ENCODE assay signal across 9 cellular contexts in the genomic region with DNA sequence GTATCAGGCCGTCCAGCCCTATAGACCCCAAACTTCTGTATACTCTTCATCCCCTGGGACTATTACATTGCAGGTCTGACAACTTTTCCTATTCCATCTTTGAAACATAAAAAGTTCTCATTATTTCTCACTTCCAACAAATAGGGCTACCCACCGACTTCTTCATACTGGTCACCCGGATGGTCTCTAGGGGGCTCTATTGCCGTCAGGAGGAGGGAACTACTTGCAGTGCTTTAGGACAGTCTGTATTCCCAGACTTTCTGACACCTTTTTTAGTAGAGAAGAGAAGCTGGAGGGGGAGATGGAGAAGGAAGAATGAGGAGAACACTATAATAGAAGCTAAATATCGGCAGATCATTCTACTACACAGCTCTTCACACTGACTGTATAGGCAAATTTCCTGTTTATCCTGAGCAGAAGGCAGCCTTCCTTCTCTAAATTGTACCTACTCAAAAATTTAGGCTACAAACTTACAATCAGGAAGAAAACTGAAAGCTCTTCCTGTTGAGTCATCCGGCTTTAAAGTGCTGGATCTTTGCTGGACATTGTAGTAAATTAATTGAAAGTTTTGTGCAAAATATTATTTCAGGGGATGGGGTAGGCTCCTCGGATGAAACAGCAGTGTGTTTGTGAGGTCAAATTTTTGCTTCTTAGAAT. TPM values are rescaled to one million over a fixed set of nuclear protein-coding genes. Genes with fewer than 3 reads are reported as not detected.
A peak's percentile ranks its signal among the peaks of the same experiment; 100 is the strongest.
DNase-seq lines count a peak whose midpoint lies in the region; ATAC-seq and TF ChIP-seq lines count a peak whose summit lies in the region.
"Had no signal": no experiment of that assay in that cellular context is flagged by ENCODE, and none has a peak within 500 bp of the region (broad histone marks: within the 10 kb centered on the region; RNA-seq: fewer than 3 reads in every experiment).

No MANE protein-coding gene starts in this region.

- H3K27ac Mint-ChIP-seq in stimulated activated naive CD8-positive, alpha-beta T cell treated with anti-CD3 and anti-CD28 coated beads, Interleukin-15, Interleukin-2, amounts not matched to agents 100 ng/mL and 50 ng/mL, for 24 hours = peak overlapping the region; percentile 93
- peak overlapping the region; percentile 89 for H3K27ac Mint-ChIP-seq in activated naive CD8-positive, alpha-beta T cell

- no peak for ATAC-seq in stimulated activated naive CD8-positive, alpha-beta T cell treated with anti-CD3 and anti-CD28 coated beads, Interleukin-15, Interleukin-2, amounts not matched to agents 100 U/mL and 50 U/mL, for 24 hours
- ATAC-seq in GM18505 (IDR thresholded peaks at IDR 0.05; ENCODE audit: unreplicated experiment) (no peak), HG02610 (IDR thresholded peaks at IDR 0.05; ENCODE audit: unreplicated experiment) (no peak)

- H3K4me1 Mint-ChIP-seq in stimulated activated naive CD8-positive, alpha-beta T cell treated with anti-CD3 and anti-CD28 coated beads, Interleukin-15, Interleukin-2, amounts not matched to agents 100 ng/mL and 50 ng/mL, for 24 hours (ENCODE audit: low read depth) = peaks cover 96% of the 10 kb centered on the region
- peaks cover 82% of the 10 kb centered on the region for H3K4me1 Mint-ChIP-seq in activated naive CD8-positive, alpha-beta T cell (ENCODE audit: low read depth)

- H3K27me3 Mint-ChIP-seq in stimulated activated naive CD8-positive, alpha-beta T cell treated with anti-CD3 and anti-CD28 coated beads, Interleukin-15, Interleukin-2, amounts not matched to agents 100 ng/mL and 50 ng/mL, for 24 hours = no peaks in the 10 kb centered on the region
- no peaks in the 10 kb centered on the region for H3K27me3 Mint-ChIP-seq in activated naive CD8-positive, alpha-beta T cell

- H3K9me3 Mint-ChIP-seq in stimulated activated naive CD8-positive, alpha-beta T cell treated with anti-CD3 and anti-CD28 coated beads, Interleukin-15, Interleukin-2, amounts not matched to agents 100 ng/mL and 50 ng/mL, for 24 hours = no peaks in the 10 kb centered on the region
- no peaks in the 10 kb centered on the region for H3K9me3 Mint-ChIP-seq in activated naive CD8-positive, alpha-beta T cell (ENCODE audit: low read depth)

- DNase-seq in stimulated activated naive CD8-positive, alpha-beta T cell treated with anti-CD3 and anti-CD28 coated beads, Interleukin-15, Interleukin-2, amounts not matched to agents 100 U/mL and 50 U/mL, for 24 hours = no peak
- DNase-seq in iPS-NIHi7 (ENCODE audit: extremely low spot score) = peak; percentile 61
- no peak for DNase-seq in dedifferentiated amniotic fluid mesenchymal stem cell (ENCODE audit: extremely low spot score)
- DNase-seq in H4 (ENCODE audit: low spot score) = no peak
- DNase-seq: DMS153 had no signal

- H3K4me3 Mint-ChIP-seq in stimulated activated naive CD8-positive, alpha-beta T cell treated with anti-CD3 and anti-CD28 coated beads, Interleukin-15, Interleukin-2, amounts not matched to agents 100 ng/mL and 50 ng/mL, for 24 hours = peak overlapping the region; percentile 25
- peak overlapping the region; percentile 56 for H3K4me3 Mint-ChIP-seq in activated naive CD8-positive, alpha-beta T cell

- no peak for TF ChIP-seq POLR2A in GM18505 (IDR thresholded peaks at IDR 0.05; ENCODE audit: borderline replicate concordance, extremely low read depth, insufficient read depth, insufficient read length)

- H3K36me3 Mint-ChIP-seq in stimulated activated naive CD8-positive, alpha-beta T cell treated with anti-CD3 and anti-CD28 coated beads, Interleukin-15, Interleukin-2, amounts not matched to agents 100 ng/mL and 50 ng/mL, for 24 hours (ENCODE audit: low read depth) = no peaks in the 10 kb centered on the region
- H3K36me3 Mint-ChIP-seq in activated naive CD8-positive, alpha-beta T cell = peaks cover 3% of the 10 kb centered on the region

RNA-seq across cellular contexts. Expression of a gene that starts 54.6 kb away (rescaled TPM):
- total RNA-seq in H4 (2014; rRNA removed; shearing (Covaris generic)) = 13.6 and 14.3 TPM in 2 replicates
